In genomic region chr2:226452768-226453167, GRCh38 we compare ENCODE assay signal across 20 cellular contexts.
DNase-seq lines count a peak whose midpoint lies in the region; ATAC-seq, FAIRE-seq and TF ChIP-seq lines count a peak whose summit lies in the region.
"Had no signal": no experiment of that assay in that cellular context is flagged by ENCODE, and none has a peak within 500 bp of the region (broad histone marks: within the 10 kb centered on the region; RNA-seq: fewer than 3 reads in every experiment).

No MANE protein-coding gene starts in this region.

- intact Hi-C loops in HepG2 (cut with micrococcal nuclease; ENCODE audit: unreplicated experiment) (no loop called here), right lobe of liver (cut with DNase I) (no loop called here), HCT116 (cut with micrococcal nuclease) (no loop called here)

- H3K4me3 ChIP-seq in HepG2 (replicated peaks in 1 of 3; ENCODE audit: insufficient read depth in 1 of 3, low read depth in 2 of 3, low read length in 3 of 3) (no peak overlapping the region), right lobe of liver (no peak overlapping the region), HCT116 (replicated peaks in 1 of 2; ENCODE audit: low read depth in 1 of 2, low read length in 2 of 2) (no peak overlapping the region)
- H3K4me3 ChIP-seq: BLaER1 treated with 17β-estradiol and CSF1 and Interleukin-3, amounts not matched to agents 10 nM and 100 nM had no signal

- TF ChIP-seq EP300 in HepG2 (IDR thresholded peaks at IDR 0.05; ENCODE audit: low read depth in 2 of 2, low read length in 2 of 2): no peak
- TF ChIP-seq EP300 in HepG2 (CRISPR knock-in tag; IDR thresholded peaks at IDR 0.05; ENCODE audit: borderline replicate concordance): no peak

- DNase-seq in HepG2 (ENCODE audit: low spot score): no peak
- no peak for DNase-seq in right lobe of liver
- no peak for DNase-seq in HCT116 (ENCODE audit: low read depth, low spot score)
- peak; percentile 21 for DNase-seq in LHCN-M2 (ENCODE audit: low read depth)
- DNase-seq in amniotic epithelial cell (ENCODE audit: low read depth): peak; percentile 13
- DNase-seq in NCI-H128 (lab: John Stamatoyannopoulos, UW; ENCODE audit: unreplicated experiment): no peak
- DNase-seq in HuH-7.5 (ENCODE audit: low spot score): no peak
- DNase-seq: ACHN; Caco-2; Calu3; CD4-positive, alpha-beta T cell; CD8-positive, alpha-beta T cell; DMS79 treated with DMSO at 0.1 percent for 48 hours; GF-D8 had no signal

- H4K20me1 ChIP-seq in HepG2 (ENCODE audit: insufficient read depth, low read length): no peaks in the 10 kb centered on the region
- no peaks in the 10 kb centered on the region for H4K20me1 ChIP-seq in HCT116 (ENCODE audit: insufficient read depth)
- H4K20me1 ChIP-seq: BLaER1 treated with 17β-estradiol and CSF1 and Interleukin-3, amounts not matched to agents 10 nM and 100 nM had no signal

- no peak for FAIRE-seq in HepG2 (lab: Jason Lieb, UNC)
- FAIRE-seq: D721Med, GM12891 had no signal

- peaks cover 26% of the 10 kb centered on the region; the same call in 1 of the 2 replicates for H3K4me1 ChIP-seq in HepG2 (ENCODE audit: insufficient read depth, low read length)
- H3K4me1 ChIP-seq in right lobe of liver: no peaks in the 10 kb centered on the region
- peaks cover 0 to 15% of the 10 kb centered on the region in 2 experiments; a peak in 1 of 4 replicates for H3K4me1 ChIP-seq in HCT116 (ENCODE audit: control insufficient read depth in 1 of 2, insufficient read depth in 2 of 2, low read length in 2 of 2)
- H3K4me1 ChIP-seq: Caco-2 had no signal

- H3K4me2 ChIP-seq in HepG2 (ENCODE audit: low read depth, low read length): no peak overlapping the region
- H3K4me2 ChIP-seq in HCT116 (ENCODE audit: low read length): no peak overlapping the region
- H3K4me2 ChIP-seq: BLaER1 treated with 17β-estradiol and CSF1 and Interleukin-3, amounts not matched to agents 10 nM and 100 nM had no signal

- in situ Hi-C loops in HepG2 (cut with HindIII; ENCODE audit: extremely low pct_ligation_motif_present, low pct_unique_long_range_greater_than_20kb): no loop called here

- peaks cover 36% of the 10 kb centered on the region for H3K9me3 ChIP-seq in HepG2 (ENCODE audit: low read length)
- no peaks in the 10 kb centered on the region for H3K9me3 ChIP-seq in right lobe of liver
- peaks cover 7 to 14% of the 10 kb centered on the region in 2 experiments; a peak in 3 of 4 replicates for H3K9me3 ChIP-seq in HCT116 (ENCODE audit: control insufficient read depth in 1 of 2, insufficient read depth in 1 of 2, low read depth in 1 of 2, low read length in 2 of 2)

- no peak overlapping the region for H3K9ac ChIP-seq in HepG2 (ENCODE audit: insufficient read depth, low read depth, low read length)
- no peak overlapping the region for H3K9ac ChIP-seq in HCT116 (ENCODE audit: low read length)
- H3K9ac ChIP-seq: BLaER1 treated with 17β-estradiol and CSF1 and Interleukin-3, amounts not matched to agents 10 nM and 100 nM had no signal

- ATAC-seq in HepG2: no peak
- no peak for ATAC-seq in right lobe of liver
- no peak for ATAC-seq in HCT116
- ATAC-seq in GM18520 (IDR thresholded peaks at IDR 0.05; ENCODE audit: unreplicated experiment): no peak
- ATAC-seq: CD8-positive, alpha-beta T cell had no signal

- RAD21 ChIA-PET in HCT116 (lab: Charles Lee; ENCODE audit: low non-redundant PET in 1 of 2, low total read pairs in 2 of 2, uncharacterized antibody in 2 of 2, unreplicated experiment in 2 of 2): no interaction called here

- BruUV-seq in HepG2 (replicated peaks; lab: Mats Ljungman, UMichigan) (no TSS peak), HCT116 (replicated peaks; lab: Mats Ljungman, UMichigan) (no TSS peak)

- TF ChIP-seq CTCF in HepG2 (CRISPR knock-in tag; IDR thresholded peaks at IDR 0.05) (no peak), right lobe of liver (IDR thresholded peaks at IDR 0.05) (no peak), HCT116 (IDR thresholded peaks at IDR 0.05 in 2 of 3, conservative IDR thresholded peaks at IDR 0.05 in 1 of 3; ENCODE audit: borderline replicate concordance in 1 of 3, insufficient read depth in 1 of 3, low read depth in 2 of 3, low read length in 2 of 3) (no peak)

- H3K27me3 ChIP-seq in HepG2 (ENCODE audit: control insufficient read depth in 1 of 2, insufficient read depth in 2 of 2, low read length in 2 of 2): no peaks in the 10 kb centered on the region
- H3K27me3 ChIP-seq in right lobe of liver: no peaks in the 10 kb centered on the region
- no peaks in the 10 kb centered on the region for H3K27me3 ChIP-seq in HCT116 (ENCODE audit: insufficient read depth, low read length)
- H3K27me3 ChIP-seq: BLaER1 treated with 17β-estradiol and CSF1 and Interleukin-3, amounts not matched to agents 10 nM and 100 nM had no signal

- no peaks in the 10 kb centered on the region for H3K9me2 ChIP-seq in HCT116 (ENCODE audit: insufficient read depth)

- TF ChIP-seq POLR2A in HepG2 (IDR thresholded peaks at IDR 0.05; ENCODE audit: insufficient read depth in 1 of 2, low read depth in 2 of 2, low read length in 2 of 2) (no peak), right lobe of liver (IDR thresholded peaks at IDR 0.05) (no peak), HCT116 (IDR thresholded peaks at IDR 0.05; ENCODE audit: borderline replicate concordance, extremely low read depth, insufficient read depth, insufficient read length) (no peak)

- TF ChIP-seq RAD21 in HepG2 (CRISPR knock-in tag; IDR thresholded peaks at IDR 0.05): no peak
- no peak for TF ChIP-seq RAD21 in HCT116 (IDR thresholded peaks at IDR 0.05; ENCODE audit: low read depth)

- H3K79me2 ChIP-seq in HepG2 (ENCODE audit: insufficient read depth, low read length) (no peaks in the 10 kb centered on the region), HCT116 (ENCODE audit: insufficient read depth, low read length) (no peaks in the 10 kb centered on the region)

- 62% methylated on average over 2 of the region's 2 CpGs for WGBS in HepG2 (ENCODE audit: low lambda C conversion rate)
- 91% methylated on average over 2 of the region's 2 CpGs for WGBS in right lobe of liver (ENCODE audit: insufficient coverage, low coverage, low lambda C conversion rate, missing lambda C conversion rate)

- H3K27ac ChIP-seq in HepG2 (ENCODE audit: extremely low read length, insufficient read depth, low read length) (no peak overlapping the region), right lobe of liver (no peak overlapping the region), HCT116 (ENCODE audit: low read depth, low read length) (no peak overlapping the region)
- H3K27ac ChIP-seq: 22Rv1; BLaER1 treated with 17β-estradiol and CSF1 and Interleukin-3, amounts not matched to agents 10 nM and 100 nM; C4-2B had no signal

- no peak overlapping the region for H2AFZ ChIP-seq in HepG2 (ENCODE audit: low read length)
- H2AFZ ChIP-seq in HCT116 (ENCODE audit: low read depth, low read length, poor library complexity, severe bottlenecking): no peak overlapping the region

- POLR2A ChIA-PET in HepG2 (lab: Yijun Ruan, JAX) (no interaction called here), HCT116 (lab: Charles Lee) (no interaction called here)

- H3K36me3 ChIP-seq in HepG2 (replicated peaks in 1 of 2; ENCODE audit: control insufficient read depth in 1 of 2, insufficient read depth in 2 of 2, low read length in 2 of 2): no peaks in the 10 kb centered on the region
- no peaks in the 10 kb centered on the region for H3K36me3 ChIP-seq in right lobe of liver
- peaks cover 0 to 6% of the 10 kb centered on the region in 2 experiments; a peak in 1 of 4 replicates for H3K36me3 ChIP-seq in HCT116 (ENCODE audit: control insufficient read depth in 1 of 2, insufficient read depth in 2 of 2, low read length in 2 of 2)
- H3K36me3 ChIP-seq: BLaER1 treated with 17β-estradiol and CSF1 and Interleukin-3, amounts not matched to agents 10 nM and 100 nM had no signal

- CTCF ChIA-PET in HepG2 (lab: Yijun Ruan, JAX; ENCODE audit: low intra/inter-chr PET ratio, low total read pairs): no interaction called here
- CTCF ChIA-PET in HCT116 (lab: Charles Lee): no interaction called here

TF ChIP-seq in HepG2, 621 proteins besides CTCF, POLR2A, EP300 and RAD21:
- TF ChIP-seq ZNF317 (CRISPR knock-in tag; IDR thresholded peaks at IDR 0.05) (peak; percentile 96), IRF1 (CRISPR knock-in tag; IDR thresholded peaks at IDR 0.05; ENCODE audit: low read depth) (no peak)

TF ChIP-seq in HCT116, 20 proteins besides CTCF, POLR2A, EP300 and RAD21 (continues in another document):
- no peak for TF ChIP-seq YY1 (IDR thresholded peaks at IDR 0.05; ENCODE audit: extremely low read depth, insufficient replicate concordance, low read depth, low read length)
- no peak for TF ChIP-seq REST (IDR thresholded peaks at IDR 0.05; ENCODE audit: low read depth)
- TF ChIP-seq ELF1 (IDR thresholded peaks at IDR 0.05; ENCODE audit: borderline replicate concordance, low read depth): no peak
- no peak for TF ChIP-seq MAX (IDR thresholded peaks at IDR 0.05)
- TF ChIP-seq SRF (IDR thresholded peaks at IDR 0.05; ENCODE audit: low read depth): no peak
- TF ChIP-seq CBX3 (IDR thresholded peaks at IDR 0.05; ENCODE audit: low read depth): peak; percentile 29; the same call in 1 of the 2 replicates
- TF ChIP-seq CEBPB (IDR thresholded peaks at IDR 0.05; ENCODE audit: low read depth): no peak; the same call in 1 of the 2 replicates

Comparison
In these comparisons a context has a peak if more than half of its experiments do, and no peak if none do; other contexts are left out.
1. DNase-seq: peak in LHCN-M2 (single experiment) and amniotic epithelial cell (single experiment); none in HepG2 (single experiment), right lobe of liver (0 of 3), HCT116 (single experiment), NCI-H128 (single experiment) and HuH-7.5 (single experiment).